Comparison of ENCODE assay signal across 28 cellular contexts in the genomic region with DNA sequence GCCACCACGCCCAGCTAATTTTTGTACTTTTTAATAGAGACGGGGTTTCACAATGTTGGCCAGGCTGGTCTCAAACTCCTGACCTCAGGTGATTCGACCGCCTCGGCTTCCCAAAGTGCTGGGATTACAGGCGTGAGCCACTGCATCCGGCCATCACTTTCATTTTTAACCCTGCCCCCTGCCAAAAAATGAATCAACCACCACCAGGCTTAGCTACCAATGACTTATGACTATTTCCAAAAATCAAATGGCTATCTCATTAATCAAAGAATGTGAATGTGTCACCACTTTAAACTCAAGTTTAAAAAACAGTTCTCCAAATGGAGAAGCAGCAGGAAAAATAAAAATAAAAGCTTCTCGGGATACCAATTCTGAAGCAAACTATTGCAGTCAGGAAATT.
"Had no signal": no experiment of that assay in that cellular context is flagged by ENCODE, and none has a peak within 500 bp of the region (broad histone marks: within the 10 kb centered on the region; RNA-seq: fewer than 3 reads in every experiment).

No MANE protein-coding gene starts in this region.

- H3K4me1 ChIP-seq: ascending aorta, colonic mucosa, testis, vagina had no signal

- DNase-seq: activated CD4-positive, alpha-beta T cell treated with anti-CD3 and anti-CD28 coated beads, Interleukin-2, amount 10 ng/mL, durations not matched to agents 7 days and 5 days; activated CD4-positive, CD25-positive, alpha-beta regulatory T cell treated with anti-CD3 and anti-CD28 coated beads, Interleukin-2, amount 50 U/mL, for 72 hours; activated CD8-positive, alpha-beta T cell treated with anti-CD3 and anti-CD28 coated beads, Interleukin-2, amount 10 ng/mL, durations not matched to agents 7 days and 5 days; activated T-cell treated with anti-CD3 and anti-CD28 coated beads, Interleukin-2, amount 50 U/mL, for 1 hour; colonic mucosa; dorsolateral prefrontal cortex; effector memory CD8-positive, alpha-beta T cell; heart left ventricle; kidney; naive thymus-derived CD8-positive, alpha-beta T cell; small intestine; stimulated activated CD4-positive, alpha-beta T cell treated with anti-CD3 and anti-CD28 coated beads, Interleukin-2, amount 100 ng/mL, for 24 hours; stimulated activated naive CD8-positive, alpha-beta T cell treated with anti-CD3 and anti-CD28 coated beads, Interleukin-15, amount 100 ng/mL, for 72 hours; testis; WERI-Rb-1 had no signal

- H3K9me3 ChIP-seq: ascending aorta, colonic mucosa, heart left ventricle, testis, vagina had no signal

- ATAC-seq: activated CD8-positive, alpha-beta T cell treated with anti-CD3 and anti-CD28 coated beads, Interleukin-2, amount 10 ng/mL, durations not matched to agents 7 days and 5 days; activated naive CD4-positive, alpha-beta T cell treated with anti-CD3 and anti-CD28 coated beads, Interleukin-2, amount 50 U/mL, for 72 hours; activated T-helper 17 cell treated with anti-CD3 and anti-CD28 coated beads, Interleukin-2, amount 50 U/mL, for 72 hours; effector memory CD8-positive, alpha-beta T cell; esophagus mucosa; heart left ventricle; naive thymus-derived CD8-positive, alpha-beta T cell; sciatic nerve; stimulated activated effector memory CD8-positive, alpha-beta T cell treated with anti-CD3 and anti-CD28 coated beads, Interleukin-12 subunit alpha, Interleukin-12 subunit beta, amount 100 ng/mL, for 72 hours; stimulated activated naive CD8-positive, alpha-beta T cell treated with anti-CD3 and anti-CD28 coated beads, Interleukin-15, amount 100 ng/mL, for 72 hours had no signal

- H3K4me1 Mint-ChIP-seq: neural progenitor cell; stimulated activated effector memory CD8-positive, alpha-beta T cell treated with anti-CD3 and anti-CD28 coated beads, Interleukin-12 subunit alpha, Interleukin-12 subunit beta, amount 100 ng/mL, for 72 hours had no signal

- H2AFZ ChIP-seq: neural progenitor cell had no signal

- H3K27me3 ChIP-seq: adrenal gland, ascending aorta, colonic mucosa, dorsolateral prefrontal cortex, heart left ventricle, neural progenitor cell, testis, vagina had no signal

- H3K27ac ChIP-seq: adrenal gland, ascending aorta, colonic mucosa, dorsolateral prefrontal cortex, heart left ventricle, neural progenitor cell, testis, vagina, WERI-Rb-1 had no signal

- H3K27me3 Mint-ChIP-seq: activated CD4-positive, alpha-beta T cell treated with anti-CD3 and anti-CD28 coated beads, Interleukin-2, amount 10 ng/mL, durations not matched to agents 7 days and 5 days; activated T-helper 17 cell treated with anti-CD3 and anti-CD28 coated beads, Interleukin-2, amount 50 U/mL, for 72 hours; effector memory CD8-positive, alpha-beta T cell; naive thymus-derived CD8-positive, alpha-beta T cell; stimulated activated naive CD8-positive, alpha-beta T cell treated with anti-CD3 and anti-CD28 coated beads, Interleukin-15, amount 100 ng/mL, for 72 hours; type B pancreatic cell had no signal

- H3K4me3 ChIP-seq: adrenal gland, colonic mucosa, dorsolateral prefrontal cortex, lung, neural progenitor cell, testis, vagina had no signal

- H3K4me3 Mint-ChIP-seq: activated CD4-positive, alpha-beta T cell treated with anti-CD3 and anti-CD28 coated beads, Interleukin-2, amount 10 ng/mL, durations not matched to agents 7 days and 5 days; activated CD8-positive, alpha-beta T cell treated with anti-CD3 and anti-CD28 coated beads, Interleukin-2, amount 10 ng/mL, durations not matched to agents 7 days and 5 days; activated T-helper 17 cell treated with anti-CD3 and anti-CD28 coated beads, Interleukin-2, amount 50 U/mL, for 72 hours; effector memory CD8-positive, alpha-beta T cell; mesothelial cell of epicardium; naive thymus-derived CD8-positive, alpha-beta T cell; neural progenitor cell; stimulated activated effector memory CD8-positive, alpha-beta T cell treated with anti-CD3 and anti-CD28 coated beads, Interleukin-12 subunit alpha, Interleukin-12 subunit beta, amount 100 ng/mL, for 72 hours; stimulated activated naive CD8-positive, alpha-beta T cell treated with anti-CD3 and anti-CD28 coated beads, Interleukin-15, amount 100 ng/mL, for 72 hours; T-helper 2 cell treated with Interferon-gamma antibody and Interleukin-4, amounts not matched to agents 5 μg/mL and 100 μg/mL, for 36 hours; type B pancreatic cell had no signal

- H3K9me3 Mint-ChIP-seq: activated CD4-positive, alpha-beta T cell treated with anti-CD3 and anti-CD28 coated beads, Interleukin-2, amount 10 ng/mL, durations not matched to agents 7 days and 5 days; activated naive CD4-positive, alpha-beta T cell treated with anti-CD3 and anti-CD28 coated beads, Interleukin-2, amount 50 U/mL, for 72 hours; activated T-helper 17 cell treated with anti-CD3 and anti-CD28 coated beads, Interleukin-2, amount 50 U/mL, for 72 hours; effector memory CD8-positive, alpha-beta T cell; mesothelial cell of epicardium; naive thymus-derived CD8-positive, alpha-beta T cell; neural progenitor cell; stimulated activated effector memory CD8-positive, alpha-beta T cell treated with anti-CD3 and anti-CD28 coated beads, Interleukin-12 subunit alpha, Interleukin-12 subunit beta, amount 100 ng/mL, for 72 hours; stimulated activated naive CD8-positive, alpha-beta T cell treated with anti-CD3 and anti-CD28 coated beads, Interleukin-15, amount 100 ng/mL, for 72 hours; T-helper 2 cell treated with Interferon-gamma antibody and Interleukin-4, amounts not matched to agents 5 μg/mL and 100 μg/mL, for 36 hours; type B pancreatic cell had no signal

- H3K36me3 ChIP-seq: adrenal gland, ascending aorta, colonic mucosa, vagina had no signal

- H3K27ac Mint-ChIP-seq: activated CD4-positive, alpha-beta T cell treated with anti-CD3 and anti-CD28 coated beads, Interleukin-2, amount 10 ng/mL, durations not matched to agents 7 days and 5 days; activated CD8-positive, alpha-beta T cell treated with anti-CD3 and anti-CD28 coated beads, Interleukin-2, amount 10 ng/mL, durations not matched to agents 7 days and 5 days; activated naive CD4-positive, alpha-beta T cell treated with anti-CD3 and anti-CD28 coated beads, Interleukin-2, amount 50 U/mL, for 72 hours; activated T-helper 17 cell treated with anti-CD3 and anti-CD28 coated beads, Interleukin-2, amount 50 U/mL, for 72 hours; effector memory CD8-positive, alpha-beta T cell; mesothelial cell of epicardium; neural progenitor cell; stimulated activated effector memory CD8-positive, alpha-beta T cell treated with anti-CD3 and anti-CD28 coated beads, Interleukin-12 subunit alpha, Interleukin-12 subunit beta, amount 100 ng/mL, for 72 hours; stimulated activated naive CD8-positive, alpha-beta T cell treated with anti-CD3 and anti-CD28 coated beads, Interleukin-15, amount 100 ng/mL, for 72 hours; T-helper 2 cell treated with Interferon-gamma antibody and Interleukin-4, amounts not matched to agents 5 μg/mL and 100 μg/mL, for 36 hours; type B pancreatic cell had no signal
